In the genomic region with DNA sequence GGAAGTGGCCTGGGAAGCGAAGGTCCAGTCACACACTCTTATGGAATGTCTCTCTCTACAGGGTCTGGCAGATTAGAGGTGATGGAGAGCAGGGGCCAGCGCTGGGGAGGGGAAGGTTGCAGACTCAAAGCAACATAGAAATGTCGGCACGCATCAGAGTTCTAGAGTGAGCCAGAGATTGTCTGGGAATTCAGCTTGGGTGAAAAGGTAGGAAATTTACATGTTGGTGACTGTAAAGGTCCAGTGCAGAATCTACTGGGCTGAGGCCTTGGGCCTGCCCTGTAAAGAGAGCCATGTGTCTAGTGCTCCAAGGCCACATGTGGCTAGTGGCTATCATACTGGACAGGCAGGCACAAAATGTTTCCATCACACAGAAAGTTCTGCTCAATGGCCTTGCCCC, we compare ENCODE assay signal across 1 cellular context.
TF ChIP-seq lines count a peak whose summit lies in the region.

No MANE protein-coding gene starts in this region.

TF ChIP-seq in HepG2, 621 proteins besides CTCF, POLR2A, EP300 and RAD21 (continued from another document and continues in another):
- TF ChIP-seq, protein P1, sequence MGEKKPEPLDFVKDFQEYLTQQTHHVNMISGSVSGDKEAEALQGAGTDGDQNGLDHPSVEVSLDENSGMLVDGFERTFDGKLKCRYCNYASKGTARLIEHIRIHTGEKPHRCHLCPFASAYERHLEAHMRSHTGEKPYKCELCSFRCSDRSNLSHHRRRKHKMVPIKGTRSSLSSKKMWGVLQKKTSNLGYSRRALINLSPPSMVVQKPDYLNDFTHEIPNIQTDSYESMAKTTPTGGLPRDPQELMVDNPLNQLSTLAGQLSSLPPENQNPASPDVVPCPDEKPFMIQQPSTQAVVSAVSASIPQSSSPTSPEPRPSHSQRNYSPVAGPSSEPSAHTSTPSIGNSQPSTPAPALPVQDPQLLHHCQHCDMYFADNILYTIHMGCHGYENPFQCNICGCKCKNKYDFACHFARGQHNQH (CRISPR knock-in tag; IDR thresholded peaks at IDR 0.05) = no peak
- TF ChIP-seq, protein P2, sequence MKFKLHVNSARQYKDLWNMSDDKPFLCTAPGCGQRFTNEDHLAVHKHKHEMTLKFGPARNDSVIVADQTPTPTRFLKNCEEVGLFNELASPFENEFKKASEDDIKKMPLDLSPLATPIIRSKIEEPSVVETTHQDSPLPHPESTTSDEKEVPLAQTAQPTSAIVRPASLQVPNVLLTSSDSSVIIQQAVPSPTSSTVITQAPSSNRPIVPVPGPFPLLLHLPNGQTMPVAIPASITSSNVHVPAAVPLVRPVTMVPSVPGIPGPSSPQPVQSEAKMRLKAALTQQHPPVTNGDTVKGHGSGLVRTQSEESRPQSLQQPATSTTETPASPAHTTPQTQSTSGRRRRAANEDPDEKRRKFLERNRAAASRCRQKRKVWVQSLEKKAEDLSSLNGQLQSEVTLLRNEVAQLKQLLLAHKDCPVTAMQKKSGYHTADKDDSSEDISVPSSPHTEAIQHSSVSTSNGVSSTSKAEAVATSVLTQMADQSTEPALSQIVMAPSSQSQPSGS (CRISPR knock-in tag; IDR thresholded peaks at IDR 0.05) = no peak
- TF ChIP-seq IKZF4 (CRISPR knock-in tag; IDR thresholded peaks at IDR 0.05; ENCODE audit: borderline replicate concordance, low read depth, not compliant biosample characterization) (peak; percentile 22), MIER3 (CRISPR knock-in tag; IDR thresholded peaks at IDR 0.05; ENCODE audit: borderline replicate concordance) (no peak), ZFP62 (CRISPR knock-in tag; IDR thresholded peaks at IDR 0.05) (no peak), ZBTB42 (CRISPR knock-in tag; IDR thresholded peaks at IDR 0.05) (no peak), FOXJ3 (CRISPR knock-in tag; IDR thresholded peaks at IDR 0.05; ENCODE audit: borderline replicate concordance) (no peak), KLF15 (CRISPR knock-in tag; IDR thresholded peaks at IDR 0.05; ENCODE audit: borderline replicate concordance) (no peak), PHF21A (CRISPR knock-in tag; IDR thresholded peaks at IDR 0.05) (no peak), KMT2B (CRISPR knock-in tag; IDR thresholded peaks at IDR 0.05) (no peak), RCOR2 (CRISPR knock-in tag; IDR thresholded peaks at IDR 0.05) (no peak), ZNF446 (CRISPR knock-in tag; IDR thresholded peaks at IDR 0.05) (no peak), SIN3A (IDR thresholded peaks at IDR 0.05; ENCODE audit: borderline replicate concordance, low read depth, low read length) (no peak), CREB1 (IDR thresholded peaks at IDR 0.05) (no peak), CREB1 (CRISPR knock-in tag; IDR thresholded peaks at IDR 0.05) (no peak), SP4 (CRISPR knock-in tag; IDR thresholded peaks at IDR 0.05) (no peak), SIX1 (CRISPR knock-in tag; IDR thresholded peaks at IDR 0.05; ENCODE audit: borderline replicate concordance) (no peak), ZSCAN30 (CRISPR knock-in tag; IDR thresholded peaks at IDR 0.05) (0 out of 2 replicates have a peak, but pooled peaks have one; percentile 48), ARNT2 (CRISPR knock-in tag; IDR thresholded peaks at IDR 0.05; ENCODE audit: low read depth) (no peak), ZNF160 (CRISPR knock-in tag; IDR thresholded peaks at IDR 0.05) (no peak)
- TF ChIP-seq, protein P3, sequence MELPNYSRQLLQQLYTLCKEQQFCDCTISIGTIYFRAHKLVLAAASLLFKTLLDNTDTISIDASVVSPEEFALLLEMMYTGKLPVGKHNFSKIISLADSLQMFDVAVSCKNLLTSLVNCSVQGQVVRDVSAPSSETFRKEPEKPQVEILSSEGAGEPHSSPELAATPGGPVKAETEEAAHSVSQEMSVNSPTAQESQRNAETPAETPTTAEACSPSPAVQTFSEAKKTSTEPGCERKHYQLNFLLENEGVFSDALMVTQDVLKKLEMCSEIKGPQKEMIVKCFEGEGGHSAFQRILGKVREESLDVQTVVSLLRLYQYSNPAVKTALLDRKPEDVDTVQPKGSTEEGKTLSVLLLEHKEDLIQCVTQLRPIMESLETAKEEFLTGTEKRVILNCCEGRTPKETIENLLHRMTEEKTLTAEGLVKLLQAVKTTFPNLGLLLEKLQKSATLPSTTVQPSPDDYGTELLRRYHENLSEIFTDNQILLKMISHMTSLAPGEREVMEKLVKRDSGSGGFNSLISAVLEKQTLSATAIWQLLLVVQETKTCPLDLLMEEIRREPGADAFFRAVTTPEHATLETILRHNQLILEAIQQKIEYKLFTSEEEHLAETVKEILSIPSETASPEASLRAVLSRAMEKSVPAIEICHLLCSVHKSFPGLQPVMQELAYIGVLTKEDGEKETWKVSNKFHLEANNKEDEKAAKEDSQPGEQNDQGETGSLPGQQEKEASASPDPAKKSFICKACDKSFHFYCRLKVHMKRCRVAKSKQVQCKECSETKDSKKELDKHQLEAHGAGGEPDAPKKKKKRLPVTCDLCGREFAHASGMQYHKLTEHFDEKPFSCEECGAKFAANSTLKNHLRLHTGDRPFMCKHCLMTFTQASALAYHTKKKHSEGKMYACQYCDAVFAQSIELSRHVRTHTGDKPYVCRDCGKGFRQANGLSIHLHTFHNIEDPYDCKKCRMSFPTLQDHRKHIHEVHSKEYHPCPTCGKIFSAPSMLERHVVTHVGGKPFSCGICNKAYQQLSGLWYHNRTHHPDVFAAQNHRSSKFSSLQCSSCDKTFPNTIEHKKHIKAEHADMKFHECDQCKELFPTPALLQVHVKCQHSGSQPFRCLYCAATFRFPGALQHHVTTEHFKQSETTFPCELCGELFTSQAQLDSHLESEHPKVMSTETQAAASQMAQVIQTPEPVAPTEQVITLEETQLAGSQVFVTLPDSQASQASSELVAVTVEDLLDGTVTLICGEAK (IDR thresholded peaks at IDR 0.05) = no peak
- TF ChIP-seq, protein P3 (CRISPR knock-in tag; IDR thresholded peaks at IDR 0.05) = peak; percentile 38; the same call in 1 of the 2 replicates
- TF ChIP-seq, protein P4, sequence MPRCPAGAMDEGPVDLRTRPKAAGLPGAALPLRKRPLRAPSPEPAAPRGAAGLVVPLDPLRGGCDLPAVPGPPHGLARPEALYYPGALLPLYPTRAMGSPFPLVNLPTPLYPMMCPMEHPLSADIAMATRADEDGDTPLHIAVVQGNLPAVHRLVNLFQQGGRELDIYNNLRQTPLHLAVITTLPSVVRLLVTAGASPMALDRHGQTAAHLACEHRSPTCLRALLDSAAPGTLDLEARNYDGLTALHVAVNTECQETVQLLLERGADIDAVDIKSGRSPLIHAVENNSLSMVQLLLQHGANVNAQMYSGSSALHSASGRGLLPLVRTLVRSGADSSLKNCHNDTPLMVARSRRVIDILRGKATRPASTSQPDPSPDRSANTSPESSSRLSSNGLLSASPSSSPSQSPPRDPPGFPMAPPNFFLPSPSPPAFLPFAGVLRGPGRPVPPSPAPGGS (CRISPR knock-in tag; IDR thresholded peaks at IDR 0.05) = 0 out of 2 replicates have a peak, but pooled peaks have one; percentile 53
- TF ChIP-seq, protein P5, sequence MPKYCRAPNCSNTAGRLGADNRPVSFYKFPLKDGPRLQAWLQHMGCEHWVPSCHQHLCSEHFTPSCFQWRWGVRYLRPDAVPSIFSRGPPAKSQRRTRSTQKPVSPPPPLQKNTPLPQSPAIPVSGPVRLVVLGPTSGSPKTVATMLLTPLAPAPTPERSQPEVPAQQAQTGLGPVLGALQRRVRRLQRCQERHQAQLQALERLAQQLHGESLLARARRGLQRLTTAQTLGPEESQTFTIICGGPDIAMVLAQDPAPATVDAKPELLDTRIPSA (CRISPR knock-in tag; IDR thresholded peaks at IDR 0.05; ENCODE audit: borderline replicate concordance) = no peak
- TF ChIP-seq, protein P6, sequence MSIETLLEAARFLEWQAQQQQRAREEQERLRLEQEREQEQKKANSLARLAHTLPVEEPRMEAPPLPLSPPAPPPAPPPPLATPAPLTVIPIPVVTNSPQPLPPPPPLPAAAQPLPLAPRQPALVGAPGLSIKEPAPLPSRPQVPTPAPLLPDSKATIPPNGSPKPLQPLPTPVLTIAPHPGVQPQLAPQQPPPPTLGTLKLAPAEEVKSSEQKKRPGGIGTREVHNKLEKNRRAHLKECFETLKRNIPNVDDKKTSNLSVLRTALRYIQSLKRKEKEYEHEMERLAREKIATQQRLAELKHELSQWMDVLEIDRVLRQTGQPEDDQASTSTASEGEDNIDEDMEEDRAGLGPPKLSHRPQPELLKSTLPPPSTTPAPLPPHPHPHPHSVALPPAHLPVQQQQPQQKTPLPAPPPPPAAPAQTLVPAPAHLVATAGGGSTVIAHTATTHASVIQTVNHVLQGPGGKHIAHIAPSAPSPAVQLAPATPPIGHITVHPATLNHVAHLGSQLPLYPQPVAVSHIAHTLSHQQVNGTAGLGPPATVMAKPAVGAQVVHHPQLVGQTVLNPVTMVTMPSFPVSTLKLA (IDR thresholded peaks at IDR 0.05) = peak; percentile 69
- TF ChIP-seq, protein P7, sequence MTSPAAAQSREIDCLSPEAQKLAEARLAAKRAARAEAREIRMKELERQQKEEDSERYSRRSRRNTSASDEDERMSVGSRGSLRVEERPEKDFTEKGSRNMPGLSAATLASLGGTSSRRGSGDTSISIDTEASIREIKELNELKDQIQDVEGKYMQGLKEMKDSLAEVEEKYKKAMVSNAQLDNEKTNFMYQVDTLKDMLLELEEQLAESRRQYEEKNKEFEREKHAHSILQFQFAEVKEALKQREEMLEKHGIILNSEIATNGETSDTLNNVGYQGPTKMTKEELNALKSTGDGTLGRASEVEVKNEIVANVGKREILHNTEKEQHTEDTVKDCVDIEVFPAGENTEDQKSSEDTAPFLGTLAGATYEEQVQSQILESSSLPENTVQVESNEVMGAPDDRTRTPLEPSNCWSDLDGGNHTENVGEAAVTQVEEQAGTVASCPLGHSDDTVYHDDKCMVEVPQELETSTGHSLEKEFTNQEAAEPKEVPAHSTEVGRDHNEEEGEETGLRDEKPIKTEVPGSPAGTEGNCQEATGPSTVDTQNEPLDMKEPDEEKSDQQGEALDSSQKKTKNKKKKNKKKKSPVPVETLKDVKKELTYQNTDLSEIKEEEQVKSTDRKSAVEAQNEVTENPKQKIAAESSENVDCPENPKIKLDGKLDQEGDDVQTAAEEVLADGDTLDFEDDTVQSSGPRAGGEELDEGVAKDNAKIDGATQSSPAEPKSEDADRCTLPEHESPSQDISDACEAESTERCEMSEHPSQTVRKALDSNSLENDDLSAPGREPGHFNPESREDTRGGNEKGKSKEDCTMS (CRISPR knock-in tag; conservative IDR thresholded peaks at IDR 0.05) = no peak
- TF ChIP-seq, protein P8, sequence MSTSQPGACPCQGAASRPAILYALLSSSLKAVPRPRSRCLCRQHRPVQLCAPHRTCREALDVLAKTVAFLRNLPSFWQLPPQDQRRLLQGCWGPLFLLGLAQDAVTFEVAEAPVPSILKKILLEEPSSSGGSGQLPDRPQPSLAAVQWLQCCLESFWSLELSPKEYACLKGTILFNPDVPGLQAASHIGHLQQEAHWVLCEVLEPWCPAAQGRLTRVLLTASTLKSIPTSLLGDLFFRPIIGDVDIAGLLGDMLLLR (CRISPR knock-in tag; IDR thresholded peaks at IDR 0.05) = peak; percentile 42; the same call in 1 of the 2 replicates
- TF ChIP-seq, protein P9, sequence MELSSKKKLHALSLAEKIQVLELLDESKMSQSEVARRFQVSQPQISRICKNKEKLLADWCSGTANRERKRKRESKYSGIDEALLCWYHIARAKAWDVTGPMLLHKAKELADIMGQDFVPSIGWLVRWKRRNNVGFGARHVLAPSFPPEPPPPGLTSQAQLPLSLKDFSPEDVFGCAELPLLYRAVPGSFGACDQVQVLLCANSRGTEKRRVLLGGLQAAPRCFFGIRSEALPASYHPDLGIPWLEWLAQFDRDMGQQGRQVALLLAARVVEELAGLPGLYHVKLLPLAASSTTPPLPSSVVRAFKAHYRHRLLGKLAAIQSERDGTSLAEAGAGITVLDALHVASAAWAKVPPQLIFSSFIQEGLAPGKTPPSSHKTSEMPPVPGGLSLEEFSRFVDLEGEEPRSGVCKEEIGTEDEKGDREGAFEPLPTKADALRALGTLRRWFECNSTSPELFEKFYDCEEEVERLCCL (CRISPR knock-in tag; IDR thresholded peaks at IDR 0.05; ENCODE audit: borderline replicate concordance) = no peak
- TF ChIP-seq, protein P10, sequence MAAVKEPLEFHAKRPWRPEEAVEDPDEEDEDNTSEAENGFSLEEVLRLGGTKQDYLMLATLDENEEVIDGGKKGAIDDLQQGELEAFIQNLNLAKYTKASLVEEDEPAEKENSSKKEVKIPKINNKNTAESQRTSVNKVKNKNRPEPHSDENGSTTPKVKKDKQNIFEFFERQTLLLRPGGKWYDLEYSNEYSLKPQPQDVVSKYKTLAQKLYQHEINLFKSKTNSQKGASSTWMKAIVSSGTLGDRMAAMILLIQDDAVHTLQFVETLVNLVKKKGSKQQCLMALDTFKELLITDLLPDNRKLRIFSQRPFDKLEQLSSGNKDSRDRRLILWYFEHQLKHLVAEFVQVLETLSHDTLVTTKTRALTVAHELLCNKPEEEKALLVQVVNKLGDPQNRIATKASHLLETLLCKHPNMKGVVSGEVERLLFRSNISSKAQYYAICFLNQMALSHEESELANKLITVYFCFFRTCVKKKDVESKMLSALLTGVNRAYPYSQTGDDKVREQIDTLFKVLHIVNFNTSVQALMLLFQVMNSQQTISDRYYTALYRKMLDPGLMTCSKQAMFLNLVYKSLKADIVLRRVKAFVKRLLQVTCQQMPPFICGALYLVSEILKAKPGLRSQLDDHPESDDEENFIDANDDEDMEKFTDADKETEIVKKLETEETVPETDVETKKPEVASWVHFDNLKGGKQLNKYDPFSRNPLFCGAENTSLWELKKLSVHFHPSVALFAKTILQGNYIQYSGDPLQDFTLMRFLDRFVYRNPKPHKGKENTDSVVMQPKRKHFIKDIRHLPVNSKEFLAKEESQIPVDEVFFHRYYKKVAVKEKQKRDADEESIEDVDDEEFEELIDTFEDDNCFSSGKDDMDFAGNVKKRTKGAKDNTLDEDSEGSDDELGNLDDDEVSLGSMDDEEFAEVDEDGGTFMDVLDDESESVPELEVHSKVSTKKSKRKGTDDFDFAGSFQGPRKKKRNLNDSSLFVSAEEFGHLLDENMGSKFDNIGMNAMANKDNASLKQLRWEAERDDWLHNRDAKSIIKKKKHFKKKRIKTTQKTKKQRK (IDR thresholded peaks at IDR 0.05; ENCODE audit: low read length) = no peak
